ENCODE assay signal across 8 cellular contexts in the genomic region with DNA sequence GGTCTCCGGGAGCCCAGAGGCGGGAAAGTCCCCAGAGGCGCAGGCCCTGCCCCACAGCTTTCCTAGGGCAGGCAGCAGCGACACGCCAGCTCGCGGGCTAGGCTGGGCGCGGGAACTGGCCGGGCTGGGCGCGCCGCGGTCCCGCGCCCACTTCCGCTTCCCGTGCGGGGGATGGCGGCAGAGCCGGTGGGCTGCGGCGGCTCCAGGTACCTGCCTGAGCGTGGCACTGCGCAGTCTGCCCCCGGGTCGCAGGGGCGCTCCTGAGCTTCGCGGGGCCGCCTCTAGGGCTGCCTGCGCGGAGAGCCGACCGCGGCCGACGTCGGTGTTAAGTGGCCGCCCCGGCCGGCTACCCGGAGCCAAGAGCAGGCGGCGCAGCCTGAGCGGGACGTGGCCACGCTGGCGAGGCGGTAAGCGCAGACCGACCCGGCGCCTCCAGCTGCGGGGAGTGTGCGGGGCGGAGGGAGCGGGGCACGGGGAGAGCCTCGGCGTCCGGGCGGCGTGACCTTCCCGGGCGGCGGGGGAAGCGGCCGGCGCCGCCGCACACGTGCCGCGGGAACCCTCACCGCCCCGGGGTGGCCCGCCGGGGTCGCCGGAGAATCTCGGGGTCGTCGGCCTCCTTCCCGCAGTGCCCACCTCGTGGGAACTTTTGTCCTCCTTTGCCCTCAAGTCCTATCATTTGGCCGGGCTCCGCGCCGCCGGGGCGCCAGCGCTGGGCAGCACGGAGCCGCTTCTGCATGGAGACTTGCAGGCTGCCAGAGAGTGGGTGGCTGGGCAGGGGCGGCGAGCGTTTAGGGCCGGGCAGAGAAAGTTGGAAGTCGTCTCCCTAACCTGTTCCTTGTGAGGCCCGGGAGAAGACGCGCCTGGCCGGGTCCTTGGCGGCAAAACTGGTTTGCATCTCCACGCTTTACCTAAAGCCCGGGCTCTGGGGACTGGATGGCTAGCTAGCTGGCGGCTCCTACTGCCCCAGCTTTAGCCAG. TPM values are rescaled to one million over a fixed set of nuclear protein-coding genes. Genes with fewer than 3 reads are reported as not detected.
DNase-seq lines count a peak whose midpoint lies in the region; ATAC-seq and TF ChIP-seq lines count a peak whose summit lies in the region.

No MANE protein-coding gene starts in this region.

- no peaks in the 10 kb centered on the region for H3K9me3 ChIP-seq in prostate gland

- peaks cover 3 to 42% (median 18%) of the 10 kb centered on the region in 7 donors for H3K9me3 Mint-ChIP-seq in CD14-positive monocyte
- peaks cover 8% of the 10 kb centered on the region for H3K9me3 Mint-ChIP-seq in activated T-helper 1 cell treated with anti-CD3 and anti-CD28 coated beads, Interleukin-12 subunit alpha, Interleukin-12 subunit beta, Interleukin-2, Interleukin-4 antibody, amounts not matched to agents 30 ng/mL and 10 ng/mL and 1 ng/mL, durations not matched to agents 14 hours and 24 hours and 36 hours
- peaks cover 11% of the 10 kb centered on the region for H3K9me3 Mint-ChIP-seq in glutamatergic neuron (ENCODE audit: unreplicated experiment)

- no peak for TF ChIP-seq CTCF in CD14-positive monocyte (IDR thresholded peaks at IDR 0.05)
- no peak for TF ChIP-seq CTCF in glutamatergic neuron (IDR thresholded peaks at IDR 0.05; ENCODE audit: partially characterized antibody, unreplicated experiment)
- TF ChIP-seq CTCF in prostate gland (IDR thresholded peaks at IDR 0.05) = no peak

- H3K4me1 Mint-ChIP-seq in CD14-positive monocyte (peaks cover 5% of the 10 kb centered on the region), glutamatergic neuron (ENCODE audit: low read depth, unreplicated experiment) (peaks cover 2% of the 10 kb centered on the region)
- no peaks in the 10 kb centered on the region for H3K4me1 Mint-ChIP-seq in activated T-helper 1 cell treated with anti-CD3 and anti-CD28 coated beads, Interleukin-12 subunit alpha, Interleukin-12 subunit beta, Interleukin-2, Interleukin-4 antibody, amounts not matched to agents 30 ng/mL and 10 ng/mL and 1 ng/mL, durations not matched to agents 14 hours and 24 hours and 36 hours (ENCODE audit: low read depth)

- no peaks in the 10 kb centered on the region for H3K27me3 ChIP-seq in prostate gland (replicated peaks; ENCODE audit: insufficient read depth)

- TF ChIP-seq POLR2A in GM18526 (IDR thresholded peaks at IDR 0.05; ENCODE audit: extremely low read depth, insufficient read length) (peak; percentile 62), prostate gland (IDR thresholded peaks at IDR 0.05) (no peak)

- H3K27ac ChIP-seq in prostate gland = no peak overlapping the region

- peak overlapping the region; percentile 35 to 48 for H3K4me3 ChIP-seq in prostate gland

- H3K27me3 Mint-ChIP-seq in CD14-positive monocyte (ENCODE audit: low read depth in 3 of 3) (peaks cover 47 to 72% (median 52%) of the 10 kb centered on the region in 3 donors), glutamatergic neuron (ENCODE audit: unreplicated experiment) (peaks cover 5% of the 10 kb centered on the region)
- H3K27me3 Mint-ChIP-seq in activated T-helper 1 cell treated with anti-CD3 and anti-CD28 coated beads, Interleukin-12 subunit alpha, Interleukin-12 subunit beta, Interleukin-2, Interleukin-4 antibody, amounts not matched to agents 30 ng/mL and 10 ng/mL and 1 ng/mL, durations not matched to agents 14 hours and 24 hours and 36 hours (ENCODE audit: insufficient read depth) = peaks cover 44% of the 10 kb centered on the region

- WGBS in prostate gland = 1% methylated on average over 81 of the region's 108 CpGs

- H3K4me3 Mint-ChIP-seq in CD14-positive monocyte (peak overlapping the region; percentile 68 to 86), glutamatergic neuron (ENCODE audit: unreplicated experiment) (peak overlapping the region; percentile 83)
- H3K4me3 Mint-ChIP-seq in activated T-helper 1 cell treated with anti-CD3 and anti-CD28 coated beads, Interleukin-12 subunit alpha, Interleukin-12 subunit beta, Interleukin-2, Interleukin-4 antibody, amounts not matched to agents 30 ng/mL and 10 ng/mL and 1 ng/mL, durations not matched to agents 14 hours and 24 hours and 36 hours = peak overlapping the region; percentile 33

- no peaks in the 10 kb centered on the region for H3K4me1 ChIP-seq in prostate gland (replicated peaks)

- peaks cover 0 to 3% of the 10 kb centered on the region in 2 donors for H3K36me3 Mint-ChIP-seq in CD14-positive monocyte
- peaks cover 1% of the 10 kb centered on the region for H3K36me3 Mint-ChIP-seq in activated T-helper 1 cell treated with anti-CD3 and anti-CD28 coated beads, Interleukin-12 subunit alpha, Interleukin-12 subunit beta, Interleukin-2, Interleukin-4 antibody, amounts not matched to agents 30 ng/mL and 10 ng/mL and 1 ng/mL, durations not matched to agents 14 hours and 24 hours and 36 hours (ENCODE audit: low read depth)
- peaks cover 15% of the 10 kb centered on the region for H3K36me3 Mint-ChIP-seq in glutamatergic neuron (ENCODE audit: unreplicated experiment)

- H3K36me3 ChIP-seq in prostate gland = no peaks in the 10 kb centered on the region

- peak; percentile 85 for ATAC-seq in HG02943 (IDR thresholded peaks at IDR 0.05; ENCODE audit: low read depth, unreplicated experiment)

- no peak for DNase-seq in CD14-positive monocyte (ENCODE audit: low spot score)
- DNase-seq in NCI-H510A (lab: John Stamatoyannopoulos, UW) = peak; percentile 24
- DNase-seq in activated T-helper 1 cell treated with anti-CD3 and anti-CD28 coated beads, Interleukin-12 subunit alpha, Interleukin-12 subunit beta, Interleukin-2, Interleukin-4 antibody, amounts not matched to agents 30 ng/mL and 10 ng/mL and 1 ng/mL, durations not matched to agents 14 hours and 24 hours and 36 hours (ENCODE audit: low spot score) = peak; percentile 1
- peak; percentile 71 for DNase-seq in glutamatergic neuron
- DNase-seq in prostate gland (ENCODE audit: low spot score) = no peak
- no peak for DNase-seq in amniotic stem cell (lab: John Stamatoyannopoulos, UW)

- intact Hi-C loops in CD14-positive monocyte (cut with micrococcal nuclease) (no loop called here), prostate gland (cut with DNase I) (no loop called here)
- intact Hi-C loops in activated T-helper 1 cell treated with anti-CD3 and anti-CD28 coated beads, Interleukin-12 subunit alpha, Interleukin-12 subunit beta, Interleukin-2, Interleukin-4 antibody, amounts not matched to agents 30 ng/mL and 10 ng/mL and 1 ng/mL, durations not matched to agents 14 hours and 24 hours and 36 hours (cut with micrococcal nuclease) = no loop called here

- H3K27ac Mint-ChIP-seq in CD14-positive monocyte (no peak overlapping the region), glutamatergic neuron (ENCODE audit: unreplicated experiment) (no peak overlapping the region)
- no peak overlapping the region for H3K27ac Mint-ChIP-seq in activated T-helper 1 cell treated with anti-CD3 and anti-CD28 coated beads, Interleukin-12 subunit alpha, Interleukin-12 subunit beta, Interleukin-2, Interleukin-4 antibody, amounts not matched to agents 30 ng/mL and 10 ng/mL and 1 ng/mL, durations not matched to agents 14 hours and 24 hours and 36 hours

RNA-seq across cellular contexts. Expression of gene MPHOSPH8, which starts 31.4 kb away (rescaled TPM):
- 1 to 10 TPM; 2.1 to 5.3 TPM for polyA plus RNA-seq in CD14-positive monocyte
- 42.9 and 44.3 TPM in 2 replicates for total RNA-seq in activated T-helper 1 cell treated with anti-CD3 and anti-CD28 coated beads, Interleukin-12 subunit alpha, Interleukin-12 subunit beta, Interleukin-2, Interleukin-4 antibody, amounts not matched to agents 30 ng/mL and 10 ng/mL and 1 ng/mL, durations not matched to agents 14 hours and 24 hours and 36 hours
- total RNA-seq in glutamatergic neuron (ENCODE audit: unreplicated experiment) (31.8 TPM), prostate gland (10 to 100 TPM; 24.3 to 30.5 TPM)

RNA-seq across cellular contexts. Expression of gene TPTE2, which starts 40.7 kb away (rescaled TPM):
- not detected for polyA plus RNA-seq in CD14-positive monocyte
- not detected in 2 replicates for total RNA-seq in activated T-helper 1 cell treated with anti-CD3 and anti-CD28 coated beads, Interleukin-12 subunit alpha, Interleukin-12 subunit beta, Interleukin-2, Interleukin-4 antibody, amounts not matched to agents 30 ng/mL and 10 ng/mL and 1 ng/mL, durations not matched to agents 14 hours and 24 hours and 36 hours
- total RNA-seq in glutamatergic neuron (ENCODE audit: unreplicated experiment) = not detected
- 1 to 10 TPM in 1 of 2 donors, not detected in 1; 1.1 TPM for total RNA-seq in prostate gland

Comparison
In these comparisons a context has a peak if more than half of its experiments do, and no peak if none do; other contexts are left out.
1. DNase-seq: peak in NCI-H510A (single experiment), activated T-helper 1 cell treated with anti-CD3 and anti-CD28 coated beads, Interleukin-12 subunit alpha, Interleukin-12 subunit beta, Interleukin-2, Interleukin-4 antibody, amounts not matched to agents 30 ng/mL and 10 ng/mL and 1 ng/mL, durations not matched to agents 14 hours and 24 hours and 36 hours (single experiment) and glutamatergic neuron (single experiment); none in CD14-positive monocyte (single experiment), prostate gland (single experiment) and amniotic stem cell (single experiment).
2. H3K4me3 Mint-ChIP-seq: peak in every context shown above with its lines; median percentile 83 in glutamatergic neuron; 77 in CD14-positive monocyte; 33 in activated T-helper 1 cell treated with anti-CD3 and anti-CD28 coated beads, Interleukin-12 subunit alpha, Interleukin-12 subunit beta, Interleukin-2, Interleukin-4 antibody, amounts not matched to agents 30 ng/mL and 10 ng/mL and 1 ng/mL, durations not matched to agents 14 hours and 24 hours and 36 hours.